Comparison of ENCODE assay signal across 8 cellular contexts in genomic region chr13:102845630-102846260, GRCh38. TPM values are rescaled to one million over a fixed set of nuclear protein-coding genes. Genes with fewer than 3 reads are reported as not detected.
DNase-seq lines count a peak whose midpoint lies in the region; ATAC-seq and TF ChIP-seq lines count a peak whose summit lies in the region.

Gene ERCC5 (plus strand): TSS chr13:102846032. CDS start chr13:102846267, 235 bp downstream.

- H3K27ac Mint-ChIP-seq in activated T-helper 2 cell treated with anti-CD3 and anti-CD28 coated beads, Interferon-gamma antibody, Interleukin-2, Interleukin-4, amounts not matched to agents 10 μg/mL and 5 μg/mL and 100 μg/mL, durations not matched to agents 14 hours and 24 hours and 36 hours: peak within 1 kb of the TSS; percentile 99
- peak within 1 kb of the TSS; percentile 90 to 100 (median 99) for H3K27ac Mint-ChIP-seq in naive thymus-derived CD8-positive, alpha-beta T cell

- peak within 1 kb of the TSS; percentile 83 for H3K27ac ChIP-seq in RWPE2 (ENCODE audit: poor library complexity, severe bottlenecking)
- peak within 1 kb of the TSS; percentile 98 for H3K27ac ChIP-seq in fibroblast of lung (ENCODE audit: insufficient read depth, low read length)

- peak within 1 kb of the TSS; percentile 92 for H3K4me2 ChIP-seq in fibroblast of lung (ENCODE audit: extremely low read depth, insufficient read depth, low read length)

- H3K27me3 ChIP-seq in RWPE2 (ENCODE audit: insufficient read depth, poor library complexity, severe bottlenecking) (no peaks in the 10 kb centered on the region), fibroblast of lung (ENCODE audit: control insufficient read depth, insufficient read depth, low read length) (no peaks in the 10 kb centered on the region)

- ATAC-seq in RWPE2 (ENCODE audit: low read depth): peak; percentile 84
- ATAC-seq in naive thymus-derived CD8-positive, alpha-beta T cell: peak; percentile 77

- no peaks in the 10 kb centered on the region for H4K20me1 ChIP-seq in fibroblast of lung (ENCODE audit: control insufficient read depth, extremely low read depth, insufficient read depth, low read length)

- peak; percentile 25; the same call in 1 of the 2 replicates for TF ChIP-seq CTCF in LNCAP (IDR thresholded peaks at IDR 0.05)
- peak; percentile 26 for TF ChIP-seq CTCF in RWPE2 (IDR thresholded peaks at IDR 0.05; ENCODE audit: poor library complexity, severe bottlenecking)
- TF ChIP-seq CTCF in fibroblast of lung (conservative IDR thresholded peaks at IDR 0.05 in 1 of 2, IDR thresholded peaks at IDR 0.05 in 1 of 2; ENCODE audit: low read depth in 1 of 2, low read length in 2 of 2): no peak

- H3K4me3 ChIP-seq in RWPE2 (ENCODE audit: severe bottlenecking) (peak within 1 kb of the TSS; percentile 67), fibroblast of lung (replicated peaks in 1 of 4; ENCODE audit: control extremely low read depth in 1 of 4, insufficient read depth in 1 of 4, low read depth in 3 of 4, low read length in 4 of 4) (peak within 1 kb of the TSS; percentile 82 to 100 (median 96))

- peaks cover 44% of the 10 kb centered on the region for H3K79me2 ChIP-seq in fibroblast of lung (ENCODE audit: control insufficient read depth, insufficient read depth, low read length)

- H3K9me3 ChIP-seq in RWPE2 (ENCODE audit: severe bottlenecking) (no peaks in the 10 kb centered on the region), fibroblast of lung (ENCODE audit: control insufficient read depth, insufficient read depth, low read depth, low read length) (no peaks in the 10 kb centered on the region)

- peak within 1 kb of the TSS; percentile 96 for H3K9ac ChIP-seq in fibroblast of lung (ENCODE audit: insufficient read depth, low read length)

- no peaks in the 10 kb centered on the region for H3K27me3 Mint-ChIP-seq in activated T-helper 2 cell treated with anti-CD3 and anti-CD28 coated beads, Interferon-gamma antibody, Interleukin-2, Interleukin-4, amounts not matched to agents 10 μg/mL and 5 μg/mL and 100 μg/mL, durations not matched to agents 14 hours and 24 hours and 36 hours (ENCODE audit: low read depth)
- H3K27me3 Mint-ChIP-seq in naive thymus-derived CD8-positive, alpha-beta T cell: peaks cover 0 to 3% (median 0%) of the 10 kb centered on the region in 5 donors

- H3K36me3 ChIP-seq in RWPE2 (ENCODE audit: low read depth) (peaks cover 21% of the 10 kb centered on the region), fibroblast of lung (ENCODE audit: control insufficient read depth, insufficient read depth, low read length) (no peaks in the 10 kb centered on the region)

- no peaks in the 10 kb centered on the region for H3K9me3 Mint-ChIP-seq in activated T-helper 2 cell treated with anti-CD3 and anti-CD28 coated beads, Interferon-gamma antibody, Interleukin-2, Interleukin-4, amounts not matched to agents 10 μg/mL and 5 μg/mL and 100 μg/mL, durations not matched to agents 14 hours and 24 hours and 36 hours
- peaks cover 0 to 4% (median 0%) of the 10 kb centered on the region in 9 donors for H3K9me3 Mint-ChIP-seq in naive thymus-derived CD8-positive, alpha-beta T cell

- H3K4me1 Mint-ChIP-seq in activated T-helper 2 cell treated with anti-CD3 and anti-CD28 coated beads, Interferon-gamma antibody, Interleukin-2, Interleukin-4, amounts not matched to agents 10 μg/mL and 5 μg/mL and 100 μg/mL, durations not matched to agents 14 hours and 24 hours and 36 hours (ENCODE audit: low read depth): peaks cover 35% of the 10 kb centered on the region
- H3K4me1 Mint-ChIP-seq in naive thymus-derived CD8-positive, alpha-beta T cell: peaks cover 18 to 49% (median 45%) of the 10 kb centered on the region in 4 donors

- DNase-seq in EH (ENCODE audit: low read depth) (peak; percentile 97), GOT3 (lab: John Stamatoyannopoulos, UW) (peak; percentile 80), RWPE2 (ENCODE audit: low spot score) (peak; percentile 90), fibroblast of lung (ENCODE audit: low read depth in 2 of 2) (peak; percentile 96)
- DNase-seq in activated T-helper 2 cell treated with anti-CD3 and anti-CD28 coated beads, Interferon-gamma antibody, Interleukin-2, Interleukin-4, amounts not matched to agents 10 μg/mL and 5 μg/mL and 100 μg/mL, durations not matched to agents 14 hours and 24 hours and 36 hours (ENCODE audit: low spot score): peak; percentile 96
- peak; percentile 84 to 99 (median 96) for DNase-seq in naive thymus-derived CD8-positive, alpha-beta T cell
- DNase-seq in stimulated activated naive CD4-positive, alpha-beta T cell (lab: John Stamatoyannopoulos, UW): peak; percentile 92 to 98 (median 94)

- H3K4me1 ChIP-seq in RWPE2 (ENCODE audit: insufficient read depth, poor library complexity, severe bottlenecking) (peaks cover 11% of the 10 kb centered on the region), fibroblast of lung (ENCODE audit: control insufficient read depth, extremely low read depth, insufficient read depth, low read length) (peaks cover 3% of the 10 kb centered on the region)

- H2AFZ ChIP-seq in fibroblast of lung (ENCODE audit: low read length): peak within 1 kb of the TSS; percentile 97

- POLR2A ChIA-PET in naive thymus-derived CD8-positive, alpha-beta T cell (lab: Charles Lee): interaction anchor here (0.8 to 7.0 kb wide), 23 partner anchors 9 to 451 kb away, joined by 3 to 302 read pairs (median 5); partner anchors contain the start of genes BIVM, POGLUT2, TEX30 and TPP2

- peak within 1 kb of the TSS; percentile 98 for H3K4me3 Mint-ChIP-seq in activated T-helper 2 cell treated with anti-CD3 and anti-CD28 coated beads, Interferon-gamma antibody, Interleukin-2, Interleukin-4, amounts not matched to agents 10 μg/mL and 5 μg/mL and 100 μg/mL, durations not matched to agents 14 hours and 24 hours and 36 hours (ENCODE audit: low read depth)
- H3K4me3 Mint-ChIP-seq in naive thymus-derived CD8-positive, alpha-beta T cell: peak within 1 kb of the TSS; percentile 87 to 99 (median 96)

- peaks cover 18% of the 10 kb centered on the region for H3K36me3 Mint-ChIP-seq in activated T-helper 2 cell treated with anti-CD3 and anti-CD28 coated beads, Interferon-gamma antibody, Interleukin-2, Interleukin-4, amounts not matched to agents 10 μg/mL and 5 μg/mL and 100 μg/mL, durations not matched to agents 14 hours and 24 hours and 36 hours (ENCODE audit: low read depth)
- H3K36me3 Mint-ChIP-seq in naive thymus-derived CD8-positive, alpha-beta T cell: peaks cover 0 to 17% (median 7%) of the 10 kb centered on the region in 3 donors

- intact Hi-C loops in activated T-helper 2 cell treated with anti-CD3 and anti-CD28 coated beads, Interferon-gamma antibody, Interleukin-2, Interleukin-4, amounts not matched to agents 10 μg/mL and 5 μg/mL and 100 μg/mL, durations not matched to agents 14 hours and 24 hours and 36 hours (cut with micrococcal nuclease): loop anchor here (1.0 to 5.0 kb wide), 7 partner anchors 25 to 451 kb away; partner anchors contain the start of genes TEX30 and TPP2

RNA-seq across cellular contexts. Expression of gene ERCC5, which starts in this region (rescaled TPM):
- 46.8 and 57.1 TPM in 2 replicates for total RNA-seq in activated T-helper 2 cell treated with anti-CD3 and anti-CD28 coated beads, Interferon-gamma antibody, Interleukin-2, Interleukin-4, amounts not matched to agents 10 μg/mL and 5 μg/mL and 100 μg/mL, durations not matched to agents 14 hours and 24 hours and 36 hours
- 66.0 and 78.9 TPM in 2 replicates for total RNA-seq in fibroblast of lung
- 30.0 and 36.6 TPM in 2 replicates for polyA plus RNA-seq in fibroblast of lung
- polyA plus RNA-seq in fibroblast of lung (2012): 32.3 and 32.8 TPM in 2 replicates
- 41.2 and 45.7 TPM in 2 replicates for polyA minus RNA-seq in fibroblast of lung (ENCODE audit: low replicate concordance)
- 100 to 1,000 TPM; 147 to 148 TPM for total RNA-seq in naive thymus-derived CD8-positive, alpha-beta T cell
- polyA plus RNA-seq in naive thymus-derived CD8-positive, alpha-beta T cell: 10 to 100 TPM; 42.2 to 56.9 (median 53.1) TPM

Comparison
In these comparisons a context has a peak if more than half of its experiments do, and no peak if none do; other contexts are left out.
1. Peak in every context shown above with its lines: DNase-seq, ATAC-seq, H3K4me3 ChIP-seq and H3K27ac ChIP-seq.
2. CTCF ChIP-seq: peak in LNCAP (single experiment) and RWPE2 (single experiment); none in fibroblast of lung (0 of 2).